ENCODE assay signal across 31 cellular contexts in the genomic region with DNA sequence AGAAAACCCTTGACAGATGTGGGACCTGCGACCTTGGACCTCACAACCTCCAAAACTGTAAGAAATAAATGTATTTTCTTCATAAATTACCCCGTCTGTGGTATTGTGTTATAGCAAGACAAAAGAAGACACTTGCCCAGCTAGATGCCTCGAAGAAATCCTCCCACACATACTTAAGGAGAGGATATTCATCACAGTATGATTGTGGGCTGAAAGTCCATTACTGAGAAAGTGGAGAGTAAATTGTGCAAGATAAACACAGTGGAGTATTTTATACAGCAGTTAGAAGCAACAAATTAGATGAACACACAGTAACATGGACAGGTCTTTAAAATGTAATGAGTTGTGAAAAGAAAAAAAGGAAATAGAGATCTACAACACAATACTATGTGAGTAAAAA. TPM values are rescaled to one million over a fixed set of nuclear protein-coding genes. Genes with fewer than 3 reads are reported as not detected.
"Had no signal": no experiment of that assay in that cellular context is flagged by ENCODE, and none has a peak within 500 bp of the region (broad histone marks: within the 10 kb centered on the region; RNA-seq: fewer than 3 reads in every experiment).

No MANE protein-coding gene starts in this region.

- H3K27me3 ChIP-seq: body of pancreas, breast epithelium had no signal

- H3K27ac Mint-ChIP-seq: activated CD4-positive, alpha-beta T cell treated with anti-CD3 and anti-CD28 coated beads, Interleukin-2, amount 10 ng/mL, durations not matched to agents 24 days and 14 days; activated CD8-positive, alpha-beta T cell treated with anti-CD3 and anti-CD28 coated beads, Interleukin-2, amount 10 ng/mL, durations not matched to agents 7 days and 5 days; activated naive CD4-positive, alpha-beta T cell treated with anti-CD3 and anti-CD28 coated beads, Interleukin-2, amount 50 U/mL, for 24 hours; activated naive CD8-positive, alpha-beta T cell treated with anti-CD3 and anti-CD28 coated beads, Interleukin-2, amount 10 ng/mL, durations not matched to agents 7 days and 5 days; activated T-cell treated with anti-CD3 and anti-CD28 coated beads, Interleukin-2, amount 50 U/mL, for 24 hours; activated T-helper 2 cell treated with anti-CD3 and anti-CD28 coated beads, Interferon-gamma antibody, Interleukin-2, Interleukin-4, amounts not matched to agents 10 μg/mL and 5 μg/mL and 100 μg/mL, durations not matched to agents 14 hours and 24 hours and 36 hours had no signal

- H3K36me3 ChIP-seq: breast epithelium had no signal

- H3K9me3 Mint-ChIP-seq: activated CD4-positive, alpha-beta T cell treated with anti-CD3 and anti-CD28 coated beads, Interleukin-2, amount 10 ng/mL, durations not matched to agents 24 days and 14 days; activated naive CD4-positive, alpha-beta T cell treated with anti-CD3 and anti-CD28 coated beads, Interleukin-2, amount 50 U/mL, for 24 hours; activated naive CD8-positive, alpha-beta T cell treated with anti-CD3 and anti-CD28 coated beads, Interleukin-2, amount 10 ng/mL, durations not matched to agents 7 days and 5 days; activated T-cell treated with anti-CD3 and anti-CD28 coated beads, Interleukin-2, amount 50 U/mL, for 24 hours; activated T-helper 2 cell treated with anti-CD3 and anti-CD28 coated beads, Interferon-gamma antibody, Interleukin-2, Interleukin-4, amounts not matched to agents 10 μg/mL and 5 μg/mL and 100 μg/mL, durations not matched to agents 14 hours and 24 hours and 36 hours had no signal

- H3K9ac ChIP-seq: KMS-11 had no signal

- DNase-seq: activated CD4-positive, alpha-beta T cell treated with anti-CD3 and anti-CD28 coated beads, Interleukin-2, amount 50 U/mL, for 48 hours; activated CD8-positive, alpha-beta T cell treated with anti-CD3 and anti-CD28 coated beads, Interleukin-2, amount 10 ng/mL, durations not matched to agents 7 days and 5 days; activated gamma-delta T cell; activated naive CD4-positive, alpha-beta T cell treated with Interleukin-2 at 50 U/mL for 16 hours; activated naive CD8-positive, alpha-beta T cell treated with anti-CD3 and anti-CD28 coated beads, Interleukin-2, amount 10 ng/mL, durations not matched to agents 7 days and 5 days; activated T-cell treated with anti-CD3 and anti-CD28 coated beads, Interleukin-2, amount 50 U/mL, for 24 hours; body of pancreas; cerebellar nuclear complex; MM.1S; NCI-H1092 treated with DMSO at 0.1 percent for 48 hours; NCI-H1417; NCI-H146; NCI-H187; NCI-H2029 treated with DMSO at 0.1 percent for 48 hours; NCI-H2107; NCI-H2171; NCI-H345; NCI-H524 treated with DMSO at 0.1 percent for 48 hours; Right ventricle myocardium superior; T1000 had no signal

- H3K4me1 Mint-ChIP-seq: activated CD4-positive, alpha-beta T cell treated with anti-CD3 and anti-CD28 coated beads, Interleukin-2, amount 10 ng/mL, durations not matched to agents 24 days and 14 days; activated naive CD4-positive, alpha-beta T cell treated with anti-CD3 and anti-CD28 coated beads, Interleukin-2, amount 50 U/mL, for 24 hours; activated naive CD8-positive, alpha-beta T cell treated with anti-CD3 and anti-CD28 coated beads, Interleukin-2, amount 10 ng/mL, durations not matched to agents 7 days and 5 days had no signal

- ATAC-seq: activated CD8-positive, alpha-beta T cell treated with anti-CD3 and anti-CD28 coated beads, Interleukin-2, amount 10 ng/mL, durations not matched to agents 7 days and 5 days; body of pancreas had no signal

- H3K27ac ChIP-seq: body of pancreas, breast epithelium, KMS-11 had no signal

- FAIRE-seq: astrocyte, colon, TTC549 had no signal

- H3K4me3 ChIP-seq: body of pancreas, breast epithelium had no signal

- H3K36me3 Mint-ChIP-seq: activated naive CD4-positive, alpha-beta T cell treated with anti-CD3 and anti-CD28 coated beads, Interleukin-2, amount 50 U/mL, for 24 hours; activated naive CD8-positive, alpha-beta T cell treated with anti-CD3 and anti-CD28 coated beads, Interleukin-2, amount 10 ng/mL, durations not matched to agents 7 days and 5 days had no signal

- H3K4me2 ChIP-seq: KMS-11 had no signal

- H3K4me1 ChIP-seq: body of pancreas, breast epithelium had no signal

- H3K4me3 Mint-ChIP-seq: activated CD4-positive, alpha-beta T cell treated with anti-CD3 and anti-CD28 coated beads, Interleukin-2, amount 10 ng/mL, durations not matched to agents 24 days and 14 days; activated CD8-positive, alpha-beta T cell treated with anti-CD3 and anti-CD28 coated beads, Interleukin-2, amount 10 ng/mL, durations not matched to agents 7 days and 5 days; activated naive CD4-positive, alpha-beta T cell treated with anti-CD3 and anti-CD28 coated beads, Interleukin-2, amount 50 U/mL, for 24 hours; activated naive CD8-positive, alpha-beta T cell treated with anti-CD3 and anti-CD28 coated beads, Interleukin-2, amount 10 ng/mL, durations not matched to agents 7 days and 5 days; activated T-cell treated with anti-CD3 and anti-CD28 coated beads, Interleukin-2, amount 50 U/mL, for 24 hours had no signal

- H3K9me3 ChIP-seq: body of pancreas, breast epithelium had no signal

- H3K27me3 Mint-ChIP-seq: activated naive CD4-positive, alpha-beta T cell treated with anti-CD3 and anti-CD28 coated beads, Interleukin-2, amount 50 U/mL, for 24 hours had no signal

RNA-seq across cellular contexts. Expression of a gene that starts 46.1 kb away (rescaled TPM):
- total RNA-seq: activated CD4-positive, alpha-beta T cell treated with anti-CD3 and anti-CD28 coated beads, Interleukin-2, amount 10 ng/mL, durations not matched to agents 24 days and 14 days; activated CD8-positive, alpha-beta T cell treated with anti-CD3 and anti-CD28 coated beads, Interleukin-2, amount 10 ng/mL, durations not matched to agents 7 days and 5 days; activated naive CD8-positive, alpha-beta T cell treated with anti-CD3 and anti-CD28 coated beads, Interleukin-2, amount 10 ng/mL, durations not matched to agents 7 days and 5 days; astrocyte; NCI-H460; T-helper 1 cell treated with Interleukin-12 subunit alpha and Interleukin-12 subunit beta and Interleukin-4 antibody, amounts not matched to agents 30 ng/mL and 1 ng/mL, for 36 hours; T-helper 2 cell treated with Interferon-gamma antibody and Interleukin-4, amounts not matched to agents 100 ng/mL and 5 ng/mL, for 36 hours had no signal
